In genomic region chr7:92763636-92764423, GRCh38 we compare ENCODE assay signal across 8 cellular contexts.
DNase-seq lines count a peak whose midpoint lies in the region; ATAC-seq and TF ChIP-seq lines count a peak whose summit lies in the region.

No MANE protein-coding gene starts in this region.

- H3K27me3 ChIP-seq in HAP-1 (ENCODE audit: low read depth) (no peaks in the 10 kb centered on the region), NT2/D1 (ENCODE audit: insufficient read depth, insufficient read length) (no peaks in the 10 kb centered on the region), psoas muscle (ENCODE audit: insufficient read depth in 3 of 3, low read length in 2 of 3) (no peaks in the 10 kb centered on the region)

- DNase-seq in 8988T: peak; percentile 10
- DNase-seq in HAP-1 (ENCODE audit: low spot score in 2 of 2): peak; percentile 55 to 59
- peak; percentile 94 for DNase-seq in NT2/D1 (ENCODE audit: low read depth, low spot score)
- peak; percentile 65 for DNase-seq in fibroblast of pulmonary artery (ENCODE audit: low read depth)
- no peak for DNase-seq in dedifferentiated amniotic fluid mesenchymal stem cell (ENCODE audit: extremely low spot score)
- DNase-seq in medulla oblongata (ENCODE audit: extremely low spot score): no peak
- no peak for DNase-seq in psoas muscle
- DNase-seq in NCI-H1092 (lab: John Stamatoyannopoulos, UW): no peak

- no peak for TF ChIP-seq CTCF in fibroblast of pulmonary artery (IDR thresholded peaks at IDR 0.05; ENCODE audit: low read length, missing control alignments)
- no peak for TF ChIP-seq CTCF in psoas muscle (IDR thresholded peaks at IDR 0.05)

- WGBS in psoas muscle, 3 donors: 61 to 69% (median 65%) methylated on average over 4 of the region's 4 CpGs

- ATAC-seq in psoas muscle: no peak

- intact Hi-C loops in psoas muscle (cut with DNase I): no loop called here

- H3K4me3 ChIP-seq in HAP-1: no peak overlapping the region
- no peak overlapping the region for H3K4me3 ChIP-seq in NT2/D1 (ENCODE audit: insufficient read length, low read depth)
- no peak overlapping the region for H3K4me3 ChIP-seq in fibroblast of pulmonary artery (replicated peaks; ENCODE audit: low read depth, low read length)
- H3K4me3 ChIP-seq in psoas muscle: no peak overlapping the region

- H3K9me3 ChIP-seq in HAP-1 (no peaks in the 10 kb centered on the region), NT2/D1 (ENCODE audit: insufficient read depth, low read length) (peaks cover 7% of the 10 kb centered on the region; the same call in 1 of the 2 replicates), psoas muscle (no peaks in the 10 kb centered on the region)

- peaks cover 10% of the 10 kb centered on the region for H3K4me1 ChIP-seq in HAP-1
- peaks cover 1% of the 10 kb centered on the region for H3K4me1 ChIP-seq in NT2/D1 (ENCODE audit: insufficient read depth, insufficient read length)
- H3K4me1 ChIP-seq in psoas muscle: no peaks in the 10 kb centered on the region

- no peaks in the 10 kb centered on the region for H3K36me3 ChIP-seq in HAP-1 (replicated peaks)
- H3K36me3 ChIP-seq in NT2/D1 (ENCODE audit: insufficient read depth, insufficient read length, low read length): peaks cover 7% of the 10 kb centered on the region
- no peaks in the 10 kb centered on the region for H3K36me3 ChIP-seq in psoas muscle (ENCODE audit: insufficient read depth in 1 of 2, low read depth in 1 of 2)

- H3K9ac ChIP-seq in NT2/D1 (ENCODE audit: insufficient read length, low read depth): no peak overlapping the region

- in situ Hi-C loops in HAP-1 (cut with MboI; ENCODE audit: low sequenced_read_pairs): no loop called here

- H3K27ac ChIP-seq in psoas muscle: no peak overlapping the region

Comparison
In these comparisons a context has a peak if more than half of its experiments do, and no peak if none do; other contexts are left out.
1. DNase-seq: peak in 8988T (single experiment), HAP-1 (2 of 2), NT2/D1 (single experiment) and fibroblast of pulmonary artery (single experiment); none in dedifferentiated amniotic fluid mesenchymal stem cell (single experiment), medulla oblongata (single experiment), psoas muscle (0 of 2) and NCI-H1092 (single experiment).